Comparison of ENCODE assay signal across 2 cellular contexts in the genomic region with DNA sequence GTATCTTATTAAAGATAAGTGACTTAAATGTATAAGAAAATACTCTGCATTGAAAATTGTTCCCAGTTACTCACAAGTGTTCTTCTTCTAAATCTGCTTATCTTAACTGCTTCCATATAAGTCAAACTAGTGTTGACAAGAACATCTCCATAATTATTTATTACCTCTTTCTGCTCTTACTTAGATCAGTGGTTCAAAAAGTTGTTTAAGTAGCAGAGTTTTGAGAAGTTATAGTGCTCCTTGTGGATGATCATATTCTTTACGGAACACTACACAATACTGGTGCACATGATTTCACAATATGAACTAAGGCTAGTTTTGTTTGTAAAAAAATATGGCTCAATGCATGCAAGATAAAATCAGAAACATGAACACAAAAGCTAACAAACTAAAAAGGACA.
TF ChIP-seq lines count a peak whose summit lies in the region.

No MANE protein-coding gene starts in this region.

TF ChIP-seq in HepG2, 621 proteins besides CTCF, POLR2A, EP300 and RAD21:
- TF ChIP-seq, protein P1, sequence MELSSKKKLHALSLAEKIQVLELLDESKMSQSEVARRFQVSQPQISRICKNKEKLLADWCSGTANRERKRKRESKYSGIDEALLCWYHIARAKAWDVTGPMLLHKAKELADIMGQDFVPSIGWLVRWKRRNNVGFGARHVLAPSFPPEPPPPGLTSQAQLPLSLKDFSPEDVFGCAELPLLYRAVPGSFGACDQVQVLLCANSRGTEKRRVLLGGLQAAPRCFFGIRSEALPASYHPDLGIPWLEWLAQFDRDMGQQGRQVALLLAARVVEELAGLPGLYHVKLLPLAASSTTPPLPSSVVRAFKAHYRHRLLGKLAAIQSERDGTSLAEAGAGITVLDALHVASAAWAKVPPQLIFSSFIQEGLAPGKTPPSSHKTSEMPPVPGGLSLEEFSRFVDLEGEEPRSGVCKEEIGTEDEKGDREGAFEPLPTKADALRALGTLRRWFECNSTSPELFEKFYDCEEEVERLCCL (CRISPR knock-in tag; IDR thresholded peaks at IDR 0.05; ENCODE audit: borderline replicate concordance) = no peak
- TF ChIP-seq CEBPB (IDR thresholded peaks at IDR 0.05; ENCODE audit: borderline replicate concordance, low read depth, low read length) (peak; percentile 38; the same call in 1 of the 2 replicates), ZSCAN29 (CRISPR knock-in tag; conservative IDR thresholded peaks at IDR 0.05) (no peak)

TF ChIP-seq in H1, 55 proteins besides CTCF, POLR2A, EP300 and RAD21:
- TF ChIP-seq POU5F1 (IDR thresholded peaks at IDR 0.05; ENCODE audit: low read depth, low read length) = no peak
- no peak for TF ChIP-seq SP2 (IDR thresholded peaks at IDR 0.05; ENCODE audit: low read length)
- no peak for TF ChIP-seq BACH1 (IDR thresholded peaks at IDR 0.05; ENCODE audit: low read length)
- no peak for TF ChIP-seq SIRT6 (IDR thresholded peaks at IDR 0.05; ENCODE audit: low read length)
- TF ChIP-seq, protein P2, sequence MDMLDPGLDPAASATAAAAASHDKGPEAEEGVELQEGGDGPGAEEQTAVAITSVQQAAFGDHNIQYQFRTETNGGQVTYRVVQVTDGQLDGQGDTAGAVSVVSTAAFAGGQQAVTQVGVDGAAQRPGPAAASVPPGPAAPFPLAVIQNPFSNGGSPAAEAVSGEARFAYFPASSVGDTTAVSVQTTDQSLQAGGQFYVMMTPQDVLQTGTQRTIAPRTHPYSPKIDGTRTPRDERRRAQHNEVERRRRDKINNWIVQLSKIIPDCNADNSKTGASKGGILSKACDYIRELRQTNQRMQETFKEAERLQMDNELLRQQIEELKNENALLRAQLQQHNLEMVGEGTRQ (IDR thresholded peaks at IDR 0.05; ENCODE audit: low read length) = no peak
- no peak for TF ChIP-seq RBBP5 (IDR thresholded peaks at IDR 0.05; ENCODE audit: borderline replicate concordance, low read depth, low read length)
- TF ChIP-seq ASH2L (IDR thresholded peaks at IDR 0.05; ENCODE audit: low read length) = no peak
- TF ChIP-seq SIX5 (IDR thresholded peaks at IDR 0.05; ENCODE audit: low read depth, low read length) = no peak
- no peak for TF ChIP-seq CEBPB (IDR thresholded peaks at IDR 0.05; ENCODE audit: low read depth, low read length)
- TF ChIP-seq FOSL1 (IDR thresholded peaks at IDR 0.05; ENCODE audit: insufficient read depth, low read depth, low read length) = no peak
- TF ChIP-seq BCL11A (IDR thresholded peaks at IDR 0.05; ENCODE audit: low read depth in 2 of 2, low read length in 2 of 2) = no peak
- no peak for TF ChIP-seq CHD2 (IDR thresholded peaks at IDR 0.05; ENCODE audit: low read length)
- no peak for TF ChIP-seq NRF1 (IDR thresholded peaks at IDR 0.05; ENCODE audit: low read depth, low read length)
